Comparison of ENCODE assay signal across 8 cellular contexts in genomic region chr2:44342854-44343253, GRCh38. TPM values are rescaled to one million over a fixed set of nuclear protein-coding genes. Genes with fewer than 3 reads are reported as not detected.
DNase-seq lines count a peak whose midpoint lies in the region; ATAC-seq and TF ChIP-seq lines count a peak whose summit lies in the region.

No MANE protein-coding gene starts in this region.

- H3K27me3 Mint-ChIP-seq in type B pancreatic cell = no peaks in the 10 kb centered on the region

- no peak overlapping the region for H3K4me3 ChIP-seq in epithelial cell of esophagus (ENCODE audit: low read length)

- peak; percentile 5 for DNase-seq in stimulated activated CD4-positive, alpha-beta T cell treated with anti-CD3 and anti-CD28 coated beads, Interleukin-4, amount 100 ng/mL, for 24 hours
- no peak for DNase-seq in stimulated activated CD4-positive, alpha-beta T cell treated with anti-CD3 and anti-CD28 coated beads, Interleukin-15, amount 100 ng/mL, for 24 hours
- DNase-seq in NCI-H460 (ENCODE audit: extremely low read depth, low read depth) (peak; percentile 16), epithelial cell of esophagus (ENCODE audit: low read depth) (peak; percentile 22), type B pancreatic cell (ENCODE audit: extremely low spot score, unreplicated experiment) (no peak), globus pallidus (ENCODE audit: low spot score) (no peak)

- H3K9me3 Mint-ChIP-seq in type B pancreatic cell = no peaks in the 10 kb centered on the region

- H3K4me3 Mint-ChIP-seq in type B pancreatic cell = no peak overlapping the region

- peaks cover 5% of the 10 kb centered on the region for H3K36me3 Mint-ChIP-seq in type B pancreatic cell

- no peak overlapping the region for H3K27ac Mint-ChIP-seq in type B pancreatic cell

- TF ChIP-seq CTCF in epithelial cell of esophagus (IDR thresholded peaks at IDR 0.05; ENCODE audit: insufficient read depth, low read depth, low read length, missing control alignments) (peak; percentile 39), type B pancreatic cell (conservative IDR thresholded peaks at IDR 0.05) (peak; percentile 64)

- ATAC-seq in GM21360 (IDR thresholded peaks at IDR 0.05; ENCODE audit: unreplicated experiment) (no peak), GM18519 (IDR thresholded peaks at IDR 0.05; ENCODE audit: low FRiP score, unreplicated experiment) (no peak)

- no peaks in the 10 kb centered on the region for H3K4me1 Mint-ChIP-seq in type B pancreatic cell (ENCODE audit: unreplicated experiment)

RNA-seq across cellular contexts. Expression of gene PREPL, which starts 18.4 kb away (rescaled TPM):
- total RNA-seq in NCI-H460 (2014; rRNA removed; shearing (Covaris generic)) = 92.3 and 94.0 TPM in 2 replicates
- polyA plus RNA-seq in NCI-H460 (2014; cell fraction: nucleus; rRNA removed) = 32.2 and 58.5 TPM in 2 replicates
- total RNA-seq in type B pancreatic cell (ENCODE audit: low replicate concordance) = 37.1 and 42.0 TPM in 2 replicates

RNA-seq across cellular contexts. Expression of gene CAMKMT, which starts 18.9 kb away (rescaled TPM):
- 10.3 and 12.4 TPM in 2 replicates for total RNA-seq in NCI-H460 (2014; rRNA removed; shearing (Covaris generic))
- 9.1 and 13.7 TPM in 2 replicates for polyA plus RNA-seq in NCI-H460 (2014; cell fraction: nucleus; rRNA removed)
- 5.3 and 7.7 TPM in 2 replicates for total RNA-seq in type B pancreatic cell (ENCODE audit: low replicate concordance)

Comparison
In these comparisons a context has a peak if more than half of its experiments do, and no peak if none do; other contexts are left out.
1. DNase-seq: peak in stimulated activated CD4-positive, alpha-beta T cell treated with anti-CD3 and anti-CD28 coated beads, Interleukin-4, amount 100 ng/mL, for 24 hours (single experiment), NCI-H460 (single experiment) and epithelial cell of esophagus (single experiment); none in stimulated activated CD4-positive, alpha-beta T cell treated with anti-CD3 and anti-CD28 coated beads, Interleukin-15, amount 100 ng/mL, for 24 hours (single experiment), type B pancreatic cell (single experiment) and globus pallidus (single experiment).